Comparison of ENCODE assay signal across 14 cellular contexts in genomic region chr5:160092519-160092918, GRCh38. TPM values are rescaled to one million over a fixed set of nuclear protein-coding genes. Genes with fewer than 3 reads are reported as not detected.
DNase-seq lines count a peak whose midpoint lies in the region; ATAC-seq and TF ChIP-seq lines count a peak whose summit lies in the region.
"Had no signal": no experiment of that assay in that cellular context is flagged by ENCODE, and none has a peak within 500 bp of the region (broad histone marks: within the 10 kb centered on the region; RNA-seq: fewer than 3 reads in every experiment).

No MANE protein-coding gene starts in this region.

- ATAC-seq in GM18511 (IDR thresholded peaks at IDR 0.05; ENCODE audit: unreplicated experiment): peak; percentile 16
- ATAC-seq in gastroesophageal sphincter: no peak

- H3K4ac ChIP-seq in H9 (ENCODE audit: low read depth, low read length): no peak overlapping the region

- H3K9me3 ChIP-seq in H9 (ENCODE audit: control insufficient read depth, low read depth, low read length): no peaks in the 10 kb centered on the region
- H3K9me3 ChIP-seq in gastroesophageal sphincter: no peaks in the 10 kb centered on the region
- H3K9me3 ChIP-seq: BLaER1 treated with 17β-estradiol and CSF1 and Interleukin-3, amounts not matched to agents 10 nM and 100 nM had no signal

- H3K27me3 Mint-ChIP-seq in H9 (ENCODE audit: low read depth): no peaks in the 10 kb centered on the region
- H3K27me3 Mint-ChIP-seq in activated CD4-positive, alpha-beta T cell treated with anti-CD3 and anti-CD28 coated beads, Interleukin-2, amount 10 ng/mL, durations not matched to agents 7 days and 5 days: no peaks in the 10 kb centered on the region
- peaks cover 5% of the 10 kb centered on the region for H3K27me3 Mint-ChIP-seq in endothelial cell (ENCODE audit: unreplicated experiment)

- H3K23me2 ChIP-seq in H9 (ENCODE audit: insufficient read length, low read depth, low read length, poor library complexity, severe bottlenecking): no peaks in the 10 kb centered on the region

- H3K27me3 ChIP-seq in H9 (ENCODE audit: insufficient read depth, low read length): no peaks in the 10 kb centered on the region
- H3K27me3 ChIP-seq in gastroesophageal sphincter: no peaks in the 10 kb centered on the region
- H3K27me3 ChIP-seq: BLaER1 treated with 17β-estradiol and CSF1 and Interleukin-3, amounts not matched to agents 10 nM and 100 nM had no signal

- H3K4me1 Mint-ChIP-seq in H9: peaks cover 3 to 4% of the 10 kb centered on the region in 2 experiments; a peak in 2 of 4 replicates
- H3K4me1 Mint-ChIP-seq in activated CD4-positive, alpha-beta T cell treated with anti-CD3 and anti-CD28 coated beads, Interleukin-2, amount 10 ng/mL, durations not matched to agents 7 days and 5 days: peaks cover 25% of the 10 kb centered on the region
- H3K4me1 Mint-ChIP-seq in endothelial cell (ENCODE audit: unreplicated experiment): peaks cover 19% of the 10 kb centered on the region

- no peak overlapping the region for H3K9ac ChIP-seq in H9 (ENCODE audit: extremely low read depth, insufficient read length, low read length)
- H3K9ac ChIP-seq: GM23248, KMS-11 had no signal

- POLR2A ChIA-PET in activated CD4-positive, alpha-beta T cell treated with anti-CD3 and anti-CD28 coated beads, Interleukin-2, amount 10 ng/mL, durations not matched to agents 7 days and 5 days (lab: Charles Lee): no interaction called here

- H2BK20ac ChIP-seq in H9 (ENCODE audit: low read depth, low read length, poor library complexity, severe bottlenecking): no peak overlapping the region

- H2BK120ac ChIP-seq in H9 (ENCODE audit: low read depth, low read length, poor library complexity, severe bottlenecking): no peak overlapping the region

- H4K5ac ChIP-seq in H9 (ENCODE audit: insufficient read length, low read depth, low read length): no peak overlapping the region

- no peaks in the 10 kb centered on the region for H4K20me1 ChIP-seq in H9 (ENCODE audit: control insufficient read depth, insufficient read depth, insufficient read length)

- H3K4me1 ChIP-seq in H9 (ENCODE audit: insufficient read depth, low read length) (no peaks in the 10 kb centered on the region), gastroesophageal sphincter (peaks cover 0 to under 1% (median 0%) of the 10 kb centered on the region in 3 donors)

- WGBS in H9 (ENCODE audit: extremely low coverage, insufficient read length, low lambda C conversion rate): no CpG with 5 or more reads among the region's 7 CpGs
- WGBS in gastroesophageal sphincter (ENCODE audit: low coverage in 1 of 2), 2 donors: 80 to 91% methylated on average over 7 of the region's 7 CpGs

- TF ChIP-seq POLR2A in gastroesophageal sphincter (IDR thresholded peaks at IDR 0.05): no peak

- no peak overlapping the region for H4K91ac ChIP-seq in H9 (ENCODE audit: insufficient read length, low read depth, low read length)

- H3K14ac ChIP-seq in H9 (ENCODE audit: insufficient read depth, low read length): no peak overlapping the region

- CTCF ChIA-PET in activated CD4-positive, alpha-beta T cell treated with anti-CD3 and anti-CD28 coated beads, Interleukin-2, amount 10 ng/mL, durations not matched to agents 7 days and 5 days (lab: Charles Lee): interaction anchor here (0.9 to 3.0 kb wide), 4 partner anchors 13 to 71 kb away, joined by 3 to 11 read pairs (median 4); no protein-coding TSS in a partner anchor

- no peak overlapping the region for H3T11ph ChIP-seq in H9 (ENCODE audit: low read length)

- H3K36me3 Mint-ChIP-seq in H9 (ENCODE audit: insufficient read depth in 1 of 3, low read depth in 3 of 3) (peaks cover 19 to 43% (median 34%) of the 10 kb centered on the region in 3 experiments; a peak in 6 of 7 replicates), endothelial cell (ENCODE audit: low read depth, unreplicated experiment) (peaks cover 12% of the 10 kb centered on the region)
- peaks cover 32% of the 10 kb centered on the region for H3K36me3 Mint-ChIP-seq in activated CD4-positive, alpha-beta T cell treated with anti-CD3 and anti-CD28 coated beads, Interleukin-2, amount 10 ng/mL, durations not matched to agents 7 days and 5 days (ENCODE audit: low read depth)

- H3K27ac Mint-ChIP-seq in H9 (peak overlapping the region; percentile 13 to 86 (median 74); a peak in 5 of 7 replicates), endothelial cell (ENCODE audit: unreplicated experiment) (no peak overlapping the region)
- H3K27ac Mint-ChIP-seq in activated CD4-positive, alpha-beta T cell treated with anti-CD3 and anti-CD28 coated beads, Interleukin-2, amount 10 ng/mL, durations not matched to agents 7 days and 5 days: no peak overlapping the region

- H4K8ac ChIP-seq in H9 (replicated peaks; ENCODE audit: insufficient read length, low read depth, low read length): no peak overlapping the region

- TF ChIP-seq EP300 in gastroesophageal sphincter (IDR thresholded peaks at IDR 0.05): no peak

- H3K56ac ChIP-seq in H9 (ENCODE audit: insufficient read length, low read depth, low read length): no peak overlapping the region

- no peak for TF ChIP-seq CTCF in H9 (conservative IDR thresholded peaks at IDR 0.05)
- no peak for TF ChIP-seq CTCF in gastroesophageal sphincter (IDR thresholded peaks at IDR 0.05)
- TF ChIP-seq CTCF in endothelial cell (IDR thresholded peaks at IDR 0.05; ENCODE audit: unreplicated experiment): no peak

- H3K4me3 Mint-ChIP-seq in H9 (no peak overlapping the region), endothelial cell (ENCODE audit: unreplicated experiment) (no peak overlapping the region)
- no peak overlapping the region for H3K4me3 Mint-ChIP-seq in activated CD4-positive, alpha-beta T cell treated with anti-CD3 and anti-CD28 coated beads, Interleukin-2, amount 10 ng/mL, durations not matched to agents 7 days and 5 days

- no peak overlapping the region for H2BK5ac ChIP-seq in H9 (ENCODE audit: insufficient read length, low read length)

- H3K79me1 ChIP-seq in H9 (ENCODE audit: insufficient read depth, low read depth, low read length, poor library complexity, severe bottlenecking): no peaks in the 10 kb centered on the region

- H3K4me3 ChIP-seq in gastroesophageal sphincter: no peak overlapping the region
- H3K4me3 ChIP-seq: GM23248, PC-9 had no signal

- H2AFZ ChIP-seq in H9 (ENCODE audit: low read length): no peak overlapping the region
- H2AFZ ChIP-seq: GM23248, PC-9 had no signal

- H3K36me3 ChIP-seq in gastroesophageal sphincter: peaks cover 0 to 32% of the 10 kb centered on the region in 2 donors

- H2BK12ac ChIP-seq in H9 (ENCODE audit: insufficient read length, low read depth, low read length): no peak overlapping the region

- no peak overlapping the region for H3K4me2 ChIP-seq in H9 (ENCODE audit: insufficient read depth, insufficient read length, low read length)
- H3K4me2 ChIP-seq: KMS-11, PC-9 had no signal

- no peak overlapping the region for H2BK15ac ChIP-seq in H9 (ENCODE audit: low read depth, low read length)

- no peak overlapping the region for H3K23ac ChIP-seq in H9 (ENCODE audit: insufficient read length, low read depth, low read length)

- DNase-seq in H9 (no peak), cerebellum (ENCODE audit: low spot score) (peak; percentile 56), superior temporal gyrus (ENCODE audit: extremely low spot score) (peak; percentile 60), endothelial cell (ENCODE audit: low spot score) (no peak)
- DNase-seq in activated CD4-positive, alpha-beta T cell treated with anti-CD3 and anti-CD28 coated beads, Interleukin-2, amount 10 ng/mL, durations not matched to agents 7 days and 5 days: no peak
- DNase-seq: GM23248, NCI-H1105, NCI-H187 treated with DMSO at 0.1 percent for 48 hours, NCI-H446, PC-9 had no signal

- no peak overlapping the region for H2AK5ac ChIP-seq in H9 (ENCODE audit: insufficient read length, low read length)

- H3K18ac ChIP-seq in H9 (ENCODE audit: insufficient read length, low read depth, low read length): no peak overlapping the region

- H3K9me3 Mint-ChIP-seq in H9: no peaks in the 10 kb centered on the region
- no peaks in the 10 kb centered on the region for H3K9me3 Mint-ChIP-seq in activated CD4-positive, alpha-beta T cell treated with anti-CD3 and anti-CD28 coated beads, Interleukin-2, amount 10 ng/mL, durations not matched to agents 7 days and 5 days
- H3K9me3 Mint-ChIP-seq in endothelial cell (ENCODE audit: unreplicated experiment): no peaks in the 10 kb centered on the region

- H3K27ac ChIP-seq in H9 (ENCODE audit: insufficient read length, low read depth, low read length) (no peak overlapping the region), gastroesophageal sphincter (no peak overlapping the region)
- H3K27ac ChIP-seq: GM23248, KMS-11, PC-9 had no signal

- H3K79me2 ChIP-seq in H9 (ENCODE audit: insufficient read depth, low read length): no peaks in the 10 kb centered on the region

RNA-seq across cellular contexts. Expression of gene PWWP2A, which starts 26.7 kb away (rescaled TPM):
- 63.5 and 66.7 TPM in 2 replicates for total RNA-seq in H9 (2021)
- 48.8 TPM for total RNA-seq in cerebellum
- total RNA-seq in activated CD4-positive, alpha-beta T cell treated with anti-CD3 and anti-CD28 coated beads, Interleukin-2, amount 10 ng/mL, durations not matched to agents 7 days and 5 days: 10 to 100 TPM; 26.9 to 27.0 TPM
- total RNA-seq in gastroesophageal sphincter: 10 to 100 TPM; 18.3 to 34.7 (median 28.8) TPM
- total RNA-seq in endothelial cell (ENCODE audit: unreplicated experiment): 49.2 TPM

Comparison
In these comparisons a context has a peak if more than half of its experiments do, and no peak if none do; other contexts are left out.
1. DNase-seq: peak in cerebellum (single experiment) and superior temporal gyrus (single experiment); none in H9 (single experiment), activated CD4-positive, alpha-beta T cell treated with anti-CD3 and anti-CD28 coated beads, Interleukin-2, amount 10 ng/mL, durations not matched to agents 7 days and 5 days (single experiment) and endothelial cell (single experiment).
2. H3K27ac Mint-ChIP-seq: peak in H9 (3 of 3); none in activated CD4-positive, alpha-beta T cell treated with anti-CD3 and anti-CD28 coated beads, Interleukin-2, amount 10 ng/mL, durations not matched to agents 7 days and 5 days (single experiment) and endothelial cell (single experiment).